In genomic region chr1:92488832-92489231, GRCh38 we compare ENCODE assay signal across 24 cellular contexts. TPM values are rescaled to one million over a fixed set of nuclear protein-coding genes. Genes with fewer than 3 reads are reported as not detected.
A peak's percentile ranks its signal among the peaks of the same experiment; 100 is the strongest.
DNase-seq lines count a peak whose midpoint lies in the region; ATAC-seq lines count a peak whose summit lies in the region.
"Had no signal": no experiment of that assay in that cellular context is flagged by ENCODE, and none has a peak within 500 bp of the region (broad histone marks: within the 10 kb centered on the region; RNA-seq: fewer than 3 reads in every experiment).

No MANE protein-coding gene starts in this region.

- H3K4me1 ChIP-seq in naive thymus-derived CD4-positive, alpha-beta T cell (ENCODE audit: control insufficient read depth in 2 of 2, insufficient read depth in 2 of 2, low read length in 2 of 2): peaks cover 12 to 14% of the 10 kb centered on the region in 2 donors
- H3K4me1 ChIP-seq in neuronal stem cell (ENCODE audit: control insufficient read depth in 2 of 2, insufficient read depth in 1 of 2, low read depth in 1 of 2, low read length in 2 of 2): peaks cover 9 to 10% of the 10 kb centered on the region in 2 donors

- no peak overlapping the region for H4K8ac ChIP-seq in neuronal stem cell (ENCODE audit: low read depth, low read length)

- H3K27ac Mint-ChIP-seq in activated T-cell treated with anti-CD3 and anti-CD28 coated beads, Interleukin-2, amount 50 U/mL, for 72 hours: peak overlapping the region; percentile 88
- no peak overlapping the region for H3K27ac Mint-ChIP-seq in activated T-helper 17 cell treated with anti-CD3 and anti-CD28 coated beads, Interleukin-2, amount 50 U/mL, for 72 hours
- H3K27ac Mint-ChIP-seq in naive thymus-derived CD4-positive, alpha-beta T cell: peak overlapping the region in 8 of 9 donors; percentile 32 to 90 (median 68)
- H3K27ac Mint-ChIP-seq: progenitor cell of endocrine pancreas had no signal

- H3K4ac ChIP-seq in neuronal stem cell (ENCODE audit: low read length): no peak overlapping the region

- H3K27ac ChIP-seq in KOPT-K1 (ENCODE audit: low read depth, low read length, poor library complexity, severe bottlenecking) (peak overlapping the region; percentile 4), neuronal stem cell (replicated peaks; ENCODE audit: low read length) (no peak overlapping the region)
- no peak overlapping the region for H3K27ac ChIP-seq in naive thymus-derived CD4-positive, alpha-beta T cell (ENCODE audit: low read depth, low read length)
- H3K27ac ChIP-seq: BLaER1, SJSA1, stomach, transverse colon, VCaP had no signal

- H3K4me2 ChIP-seq in neuronal stem cell (ENCODE audit: insufficient read depth, low read length, poor library complexity, severe bottlenecking): no peak overlapping the region

- peaks cover 46% of the 10 kb centered on the region for H3K4me1 Mint-ChIP-seq in activated T-cell treated with anti-CD3 and anti-CD28 coated beads, Interleukin-2, amount 50 U/mL, for 72 hours (ENCODE audit: low read depth)
- H3K4me1 Mint-ChIP-seq in activated T-helper 17 cell treated with anti-CD3 and anti-CD28 coated beads, Interleukin-2, amount 50 U/mL, for 72 hours: peaks cover 8% of the 10 kb centered on the region
- H3K4me1 Mint-ChIP-seq in naive thymus-derived CD4-positive, alpha-beta T cell: peaks cover 19 to 53% (median 31%) of the 10 kb centered on the region in 7 donors

- no peaks in the 10 kb centered on the region for H3K27me3 Mint-ChIP-seq in activated T-cell treated with anti-CD3 and anti-CD28 coated beads, Interleukin-2, amount 50 U/mL, for 72 hours (ENCODE audit: low read depth)
- no peaks in the 10 kb centered on the region for H3K27me3 Mint-ChIP-seq in activated T-helper 17 cell treated with anti-CD3 and anti-CD28 coated beads, Interleukin-2, amount 50 U/mL, for 72 hours
- peaks cover 0 to 3% (median 0%) of the 10 kb centered on the region in 5 donors for H3K27me3 Mint-ChIP-seq in naive thymus-derived CD4-positive, alpha-beta T cell

- no peak overlapping the region for H2AK5ac ChIP-seq in neuronal stem cell (ENCODE audit: low read depth, low read length)

- no peak overlapping the region for H2BK120ac ChIP-seq in neuronal stem cell (ENCODE audit: low read depth, low read length)

- no peaks in the 10 kb centered on the region for H3K79me1 ChIP-seq in neuronal stem cell (ENCODE audit: low read depth, low read length)

- H2BK12ac ChIP-seq in neuronal stem cell (ENCODE audit: low read length): no peak overlapping the region

- H3K4me3 Mint-ChIP-seq in activated T-cell treated with anti-CD3 and anti-CD28 coated beads, Interleukin-2, amount 50 U/mL, for 72 hours: peak overlapping the region; percentile 89 to 99
- peak overlapping the region; percentile 99 for H3K4me3 Mint-ChIP-seq in activated T-helper 17 cell treated with anti-CD3 and anti-CD28 coated beads, Interleukin-2, amount 50 U/mL, for 72 hours
- peak overlapping the region in 2 of 10 donors; percentile 1 to 49 for H3K4me3 Mint-ChIP-seq in naive thymus-derived CD4-positive, alpha-beta T cell

- no peaks in the 10 kb centered on the region for H3K9me3 ChIP-seq in KOPT-K1 (ENCODE audit: insufficient read depth, low read length, poor library complexity, severe bottlenecking)
- no peaks in the 10 kb centered on the region for H3K9me3 ChIP-seq in naive thymus-derived CD4-positive, alpha-beta T cell (ENCODE audit: control insufficient read depth in 2 of 3, low read length in 3 of 3)
- no peaks in the 10 kb centered on the region for H3K9me3 ChIP-seq in neuronal stem cell (replicated peaks in 1 of 2; ENCODE audit: control insufficient read depth in 2 of 2, insufficient read depth in 1 of 2, low read depth in 1 of 2, low read length in 2 of 2)
- H3K9me3 ChIP-seq: BLaER1, neutrophil, SJSA1, stomach, transverse colon had no signal

- H3K36me3 ChIP-seq in KOPT-K1 (ENCODE audit: insufficient read depth, low read length) (no peaks in the 10 kb centered on the region), neuronal stem cell (replicated peaks in 1 of 2; ENCODE audit: control insufficient read depth in 2 of 2, insufficient read depth in 2 of 2, low read length in 2 of 2) (no peaks in the 10 kb centered on the region)
- peaks cover 0 to 11% (median 0%) of the 10 kb centered on the region in 3 experiments for H3K36me3 ChIP-seq in naive thymus-derived CD4-positive, alpha-beta T cell (ENCODE audit: control insufficient read depth in 2 of 3, insufficient read depth in 3 of 3, low read length in 3 of 3)
- H3K36me3 ChIP-seq: BLaER1, neutrophil, SJSA1, stomach, transverse colon had no signal

- peaks cover 8% of the 10 kb centered on the region in 2 donors for H3K36me3 Mint-ChIP-seq in activated T-cell treated with anti-CD3 and anti-CD28 coated beads, Interleukin-2, amount 50 U/mL, for 72 hours (ENCODE audit: insufficient read depth in 2 of 2)
- peaks cover 20% of the 10 kb centered on the region for H3K36me3 Mint-ChIP-seq in activated T-helper 17 cell treated with anti-CD3 and anti-CD28 coated beads, Interleukin-2, amount 50 U/mL, for 72 hours (ENCODE audit: low read depth)
- H3K36me3 Mint-ChIP-seq in naive thymus-derived CD4-positive, alpha-beta T cell: peaks cover 0 to 11% (median 0%) of the 10 kb centered on the region in 5 donors

- H4K91ac ChIP-seq in neuronal stem cell (ENCODE audit: low read depth, low read length, poor library complexity): no peak overlapping the region

- no peak overlapping the region for H2AFZ ChIP-seq in neuronal stem cell (ENCODE audit: low read length)

- ATAC-seq in activated T-cell treated with anti-CD3 and anti-CD28 coated beads, Interleukin-2, amount 50 U/mL, for 72 hours (replicated peaks in 1 of 2): no peak
- no peak for ATAC-seq in activated T-helper 17 cell treated with anti-CD3 and anti-CD28 coated beads, Interleukin-2, amount 50 U/mL, for 72 hours (replicated peaks)
- ATAC-seq in naive thymus-derived CD4-positive, alpha-beta T cell: no peak
- ATAC-seq in HG03460 (IDR thresholded peaks at IDR 0.05; ENCODE audit: unreplicated experiment): no peak
- ATAC-seq: sciatic nerve had no signal

- POLR2A ChIA-PET in naive thymus-derived CD4-positive, alpha-beta T cell (lab: Charles Lee): interaction anchor here (0.6 to 1.1 kb wide), 3 partner anchors 12 to 161 kb away, joined by 3 to 4 read pairs (median 3); no protein-coding TSS in a partner anchor

- no peak for DNase-seq in activated T-cell treated with anti-CD3 and anti-CD28 coated beads, Interleukin-2, amount 50 U/mL, for 72 hours
- DNase-seq in activated T-cell treated with anti-CD3 and anti-CD28 coated beads for 4 hours (no peak), neuronal stem cell (ENCODE audit: low spot score) (no peak), LoVo (ENCODE audit: low spot score) (no peak)
- DNase-seq in naive thymus-derived CD4-positive, alpha-beta T cell: no peak
- DNase-seq: activated CD4-positive, alpha-beta T cell treated with anti-CD3 and anti-CD28 coated beads, Interleukin-2, amount 50 U/mL, for 48 hours; amygdala; dermis blood vessel endothelial cell; KG1; kidney glomerular epithelial cell; NCI-H2171 treated with DMSO at 0.1 percent for 48 hours; NCI-H524 treated with DMSO at 0.1 percent for 48 hours; stomach; transverse colon had no signal

- no peaks in the 10 kb centered on the region for H3K27me3 ChIP-seq in naive thymus-derived CD4-positive, alpha-beta T cell (ENCODE audit: control insufficient read depth in 2 of 2, insufficient read depth in 2 of 2, low read length in 2 of 2)
- peaks cover 27 to 83% (median 52%) of the 10 kb centered on the region in 3 experiments for H3K27me3 ChIP-seq in neuronal stem cell (ENCODE audit: control insufficient read depth in 3 of 3, insufficient read depth in 3 of 3, low read depth in 1 of 3, low read length in 3 of 3)
- H3K27me3 ChIP-seq: BLaER1, neutrophil had no signal

- no peak overlapping the region for H3K18ac ChIP-seq in neuronal stem cell (ENCODE audit: low read length)

- intact Hi-C loops in naive thymus-derived CD4-positive, alpha-beta T cell (cut with micrococcal nuclease): loop anchor here (2.0 to 10.0 kb wide), 9 partner anchors 14 to 1467 kb away; partner anchors contain the start of genes DIPK1A (in 2 of the 2), RPL5 (in 1 of the 2) and ZNF644 (in 1 of the 2)

- no peak overlapping the region for H3K4me3 ChIP-seq in naive thymus-derived CD4-positive, alpha-beta T cell (ENCODE audit: low read length)
- H3K4me3 ChIP-seq in neuronal stem cell (ENCODE audit: low read length in 2 of 2): no peak overlapping the region
- H3K4me3 ChIP-seq: BLaER1, SJSA1, stomach, transverse colon had no signal

- no peak overlapping the region for H3K23ac ChIP-seq in neuronal stem cell (ENCODE audit: low read depth, low read length, poor library complexity)

- H2BK5ac ChIP-seq in neuronal stem cell (ENCODE audit: low read length): no peak overlapping the region

- no peak overlapping the region for H2BK15ac ChIP-seq in neuronal stem cell (ENCODE audit: low read length)

- no peaks in the 10 kb centered on the region for H3K9me3 Mint-ChIP-seq in activated T-cell treated with anti-CD3 and anti-CD28 coated beads, Interleukin-2, amount 50 U/mL, for 72 hours
- H3K9me3 Mint-ChIP-seq in activated T-helper 17 cell treated with anti-CD3 and anti-CD28 coated beads, Interleukin-2, amount 50 U/mL, for 72 hours: no peaks in the 10 kb centered on the region
- no peaks in the 10 kb centered on the region for H3K9me3 Mint-ChIP-seq in naive thymus-derived CD4-positive, alpha-beta T cell

- H3K14ac ChIP-seq in neuronal stem cell (ENCODE audit: low read length): no peak overlapping the region

- no CpG with 5 or more reads among the region's 3 CpGs for WGBS in neuronal stem cell (ENCODE audit: extremely low coverage in 2 of 2, insufficient read length in 2 of 2, insufficient replicate concordance in 1 of 2), 2 donors

- CTCF ChIA-PET in naive thymus-derived CD4-positive, alpha-beta T cell (lab: Charles Lee): interaction anchor here (0.7 kb wide), 1 partner anchor 10 kb away, joined by 3 read pairs; no protein-coding TSS in a partner anchor

- H3K9ac ChIP-seq in neuronal stem cell (ENCODE audit: low read depth, low read length, poor library complexity): no peak overlapping the region
- H3K9ac ChIP-seq: BLaER1 had no signal

RNA-seq across cellular contexts. Expression of gene GFI1, which starts 2.1 kb away (rescaled TPM):
- 100 to 1,000 TPM in 1 of 2 donors, 10 to 100 TPM in 1; 96.5 to 117 TPM for total RNA-seq in activated T-cell treated with anti-CD3 and anti-CD28 coated beads, Interleukin-2, amount 50 U/mL, for 72 hours
- total RNA-seq in activated T-helper 17 cell treated with anti-CD3 and anti-CD28 coated beads, Interleukin-2, amount 50 U/mL, for 72 hours: 10 to 100 TPM; 33.0 to 38.6 TPM
- 10 to 100 TPM; 11.5 to 78.8 (median 29.9) TPM for total RNA-seq in naive thymus-derived CD4-positive, alpha-beta T cell
- polyA plus RNA-seq in naive thymus-derived CD4-positive, alpha-beta T cell: 1 to 10 TPM; 3.3 to 7.9 TPM
- 0.06 TPM for polyA plus RNA-seq in neuronal stem cell (2013, experiment 1 of 2)
- 0.10 TPM for polyA plus RNA-seq in neuronal stem cell (2013, experiment 2 of 2)
- total RNA-seq: lung microvascular endothelial cell, SJSA1 had no signal
